ENCODE assay signal across 24 cellular contexts in the genomic region with DNA sequence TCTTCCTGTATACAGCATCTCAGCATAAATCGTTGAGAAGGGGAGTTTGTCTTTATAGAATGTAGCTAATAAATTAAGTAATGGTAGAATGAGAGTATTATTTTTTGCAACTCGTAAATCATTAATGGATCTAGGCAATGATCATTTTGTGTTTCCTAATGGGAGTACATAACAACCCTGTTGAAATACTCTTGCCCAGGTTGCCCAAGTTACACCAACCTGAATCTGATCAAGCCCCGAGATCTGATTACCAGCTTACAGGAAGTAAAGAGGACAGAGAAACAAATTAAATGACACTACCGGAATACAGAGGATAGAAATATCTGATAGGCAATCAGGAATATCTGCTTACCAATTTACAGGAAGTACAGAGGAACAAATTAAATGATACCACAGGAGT.
"Had no signal": no experiment of that assay in that cellular context is flagged by ENCODE, and none has a peak within 500 bp of the region (broad histone marks: within the 10 kb centered on the region; RNA-seq: fewer than 3 reads in every experiment).

No MANE protein-coding gene starts in this region.

- DNase-seq: naive B cell; naive thymus-derived CD8-positive, alpha-beta T cell; occipital lobe; ovary; right cardiac atrium; stimulated activated CD4-positive, alpha-beta T cell treated with anti-CD3 and anti-CD28 coated beads, Interleukin-15, amount 100 ng/mL, for 24 hours; stimulated activated CD4-positive, alpha-beta T cell treated with anti-CD3 and anti-CD28 coated beads, Interleukin-2, amount 100 ng/mL, for 24 hours; stimulated activated CD4-positive, alpha-beta T cell treated with anti-CD3 and anti-CD28 coated beads, Interleukin-2, amount 100 ng/mL, for 48 hours; stimulated activated CD4-positive, alpha-beta T cell treated with anti-CD3 and anti-CD28 coated beads, Interleukin-4, amount 100 ng/mL, for 4 hours; stimulated activated CD8-positive, alpha-beta memory T cell treated with anti-CD3 and anti-CD28 coated beads, Interleukin-4, amount 100 ng/mL, for 48 hours; stimulated activated naive CD4-positive, alpha-beta T cell; stimulated activated naive CD8-positive, alpha-beta T cell treated with anti-CD3 and anti-CD28 coated beads, Interleukin-15, amount 100 ng/mL, for 72 hours; stimulated activated naive CD8-positive, alpha-beta T cell treated with anti-CD3 and anti-CD28 coated beads, Interleukin-15, Interleukin-2, amounts not matched to agents 100 U/mL and 50 U/mL, for 24 hours; substantia nigra; testis; tibial artery; transverse colon; upper lobe of right lung; uterus had no signal

- ATAC-seq: naive thymus-derived CD8-positive, alpha-beta T cell; right cardiac atrium; sciatic nerve; stimulated activated memory B cell treated with anti-CD40 and anti-IgM and Interleukin-4, amounts not matched to agents 10 μg/mL and 1 μg/mL and 100 μg/mL, for 72 hours; stimulated activated naive CD8-positive, alpha-beta T cell treated with anti-CD3 and anti-CD28 coated beads, Interleukin-15, amount 100 ng/mL, for 72 hours; stimulated activated naive CD8-positive, alpha-beta T cell treated with anti-CD3 and anti-CD28 coated beads, Interleukin-15, Interleukin-2, amounts not matched to agents 100 U/mL and 50 U/mL, for 24 hours; upper lobe of right lung had no signal

- H3K4me3 Mint-ChIP-seq: naive B cell; naive thymus-derived CD8-positive, alpha-beta T cell; nephron; neural progenitor cell; stimulated activated memory B cell treated with anti-CD40 and anti-IgM and Interleukin-4, amounts not matched to agents 10 μg/mL and 1 μg/mL and 100 μg/mL, for 72 hours; stimulated activated naive CD8-positive, alpha-beta T cell treated with anti-CD3 and anti-CD28 coated beads, Interleukin-15, amount 100 ng/mL, for 72 hours; type B pancreatic cell had no signal

- H3K27me3 Mint-ChIP-seq: naive B cell; naive thymus-derived CD8-positive, alpha-beta T cell; stimulated activated memory B cell treated with anti-CD40 and anti-IgM and Interleukin-4, amounts not matched to agents 10 μg/mL and 1 μg/mL and 100 μg/mL, for 72 hours; stimulated activated naive CD8-positive, alpha-beta T cell treated with anti-CD3 and anti-CD28 coated beads, Interleukin-15, amount 100 ng/mL, for 72 hours; type B pancreatic cell had no signal

- H3K4me1 Mint-ChIP-seq: neural progenitor cell; stimulated activated memory B cell treated with anti-CD40 and anti-IgM and Interleukin-4, amounts not matched to agents 10 μg/mL and 1 μg/mL and 100 μg/mL, for 72 hours had no signal

- H3K27ac Mint-ChIP-seq: naive B cell; naive thymus-derived CD8-positive, alpha-beta T cell; nephron; neural progenitor cell; stimulated activated memory B cell treated with anti-CD40 and anti-IgM and Interleukin-4, amounts not matched to agents 10 μg/mL and 1 μg/mL and 100 μg/mL, for 72 hours; type B pancreatic cell had no signal
